In the genomic region with DNA sequence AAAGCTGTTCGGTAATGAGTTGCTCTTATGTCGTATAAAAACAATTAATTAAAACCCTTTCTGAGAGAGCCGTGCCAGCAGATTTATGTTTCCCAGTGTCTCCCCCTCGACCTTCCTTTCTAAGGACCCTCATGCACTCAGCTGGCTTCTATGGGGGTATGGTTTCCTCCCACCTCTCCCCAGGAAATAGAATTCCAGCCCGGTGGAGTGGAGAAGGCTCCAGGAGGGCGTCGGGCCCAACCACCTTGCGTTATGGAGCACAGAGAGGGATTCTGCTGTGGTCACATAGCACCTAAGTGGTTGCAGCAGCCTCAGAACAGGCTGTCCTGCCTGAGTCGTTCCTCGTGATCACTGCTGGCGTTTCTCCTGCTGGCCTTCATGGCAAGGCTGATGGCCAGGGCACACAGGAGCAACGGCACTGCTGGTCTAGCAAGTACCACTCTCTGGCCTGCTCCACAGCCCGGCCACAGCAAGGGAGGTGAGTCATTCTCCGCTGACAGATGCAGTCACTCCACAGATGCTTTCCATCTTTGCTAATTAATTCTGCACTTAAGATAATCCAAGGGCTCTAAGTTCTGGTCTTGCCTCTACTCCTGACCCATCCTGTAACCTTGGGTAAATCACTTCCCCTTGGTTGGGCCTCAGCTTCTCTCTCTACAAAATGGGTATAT, we compare ENCODE assay signal across 14 cellular contexts.
A peak's percentile ranks its signal among the peaks of the same experiment; 100 is the strongest.
DNase-seq lines count a peak whose midpoint lies in the region; ATAC-seq and TF ChIP-seq lines count a peak whose summit lies in the region.
"Had no signal": no experiment of that assay in that cellular context is flagged by ENCODE, and none has a peak within 500 bp of the region (broad histone marks: within the 10 kb centered on the region; RNA-seq: fewer than 3 reads in every experiment).

No MANE protein-coding gene starts in this region.

- no peak overlapping the region for H3K27ac Mint-ChIP-seq in chondrocyte (ENCODE audit: unreplicated experiment)
- H3K27ac Mint-ChIP-seq in natural killer cell treated with Interleukin-12 subunit alpha and Interleukin-12 subunit beta and Interleukin-15 and Interleukin-18, amount 100 ng/mL, for 72 hours = no peak overlapping the region
- H3K27ac Mint-ChIP-seq: activated B cell treated with CpG ODN at 0.5 μM for 24 hours; activated naive CD4-positive, alpha-beta T cell treated with anti-CD3 and anti-CD28 coated beads, Interleukin-2, amount 50 U/mL, for 24 hours had no signal

- peaks cover 1% of the 10 kb centered on the region for H3K4me1 Mint-ChIP-seq in chondrocyte (ENCODE audit: low read depth)
- H3K4me1 Mint-ChIP-seq in natural killer cell treated with Interleukin-12 subunit alpha and Interleukin-12 subunit beta and Interleukin-15 and Interleukin-18, amount 100 ng/mL, for 72 hours (ENCODE audit: low read depth in 2 of 2) = no peaks in the 10 kb centered on the region
- H3K4me1 Mint-ChIP-seq: activated B cell treated with CpG ODN at 0.5 μM for 24 hours; activated naive CD4-positive, alpha-beta T cell treated with anti-CD3 and anti-CD28 coated beads, Interleukin-2, amount 50 U/mL, for 24 hours had no signal

- no peak overlapping the region for H3K27ac ChIP-seq in tibial artery
- H3K27ac ChIP-seq: 22Rv1, tibial nerve had no signal

- H3K36me3 ChIP-seq in tibial artery = no peaks in the 10 kb centered on the region
- H3K36me3 ChIP-seq: tibial nerve had no signal

- H3K4me3 Mint-ChIP-seq in chondrocyte (ENCODE audit: unreplicated experiment) = no peak overlapping the region
- no peak overlapping the region for H3K4me3 Mint-ChIP-seq in natural killer cell treated with Interleukin-12 subunit alpha and Interleukin-12 subunit beta and Interleukin-15 and Interleukin-18, amount 100 ng/mL, for 72 hours
- H3K4me3 Mint-ChIP-seq: activated B cell treated with CpG ODN at 0.5 μM for 24 hours; activated naive CD4-positive, alpha-beta T cell treated with anti-CD3 and anti-CD28 coated beads, Interleukin-2, amount 50 U/mL, for 24 hours; naive B cell had no signal

- H3K27me3 Mint-ChIP-seq in chondrocyte (ENCODE audit: low read depth) = peaks cover 27% of the 10 kb centered on the region
- H3K27me3 Mint-ChIP-seq in natural killer cell treated with Interleukin-12 subunit alpha and Interleukin-12 subunit beta and Interleukin-15 and Interleukin-18, amount 100 ng/mL, for 72 hours = peaks cover 10 to 28% of the 10 kb centered on the region in 2 donors

- H3K9me3 ChIP-seq in tibial artery = no peaks in the 10 kb centered on the region
- H3K9me3 ChIP-seq: tibial nerve had no signal

- no peak for ATAC-seq in GM21360 (IDR thresholded peaks at IDR 0.05; ENCODE audit: unreplicated experiment)
- ATAC-seq in natural killer cell treated with Interleukin-12 subunit alpha and Interleukin-12 subunit beta and Interleukin-15 and Interleukin-18, amount 100 ng/mL, for 72 hours = no peak

- no peaks in the 10 kb centered on the region for H3K4me1 ChIP-seq in tibial artery
- H3K4me1 ChIP-seq: tibial nerve had no signal

- intact Hi-C loops in tibial artery (cut with DNase I; ENCODE audit: low total_unique reads) = no loop called here

- no peak overlapping the region for H3K4me3 ChIP-seq in tibial artery
- H3K4me3 ChIP-seq: tibial nerve had no signal

- peak; percentile 56 for DNase-seq in DMS 273 (lab: John Stamatoyannopoulos, UW; ENCODE audit: unreplicated experiment)
- DNase-seq in DMS 273 treated with DMSO at 0.1 percent for 48 hours (lab: John Stamatoyannopoulos, UW) = no peak
- peak; percentile 76 for DNase-seq in chondrocyte (ENCODE audit: low spot score)
- peak; percentile 26 for DNase-seq in iris pigment epithelial cell (ENCODE audit: low read depth)
- peak; percentile 49 to 77 for DNase-seq in tibial artery
- DNase-seq in foreskin melanocyte = no peak
- DNase-seq in natural killer cell treated with Interleukin-12 subunit alpha and Interleukin-12 subunit beta and Interleukin-15 and Interleukin-18, amount 100 ng/mL, for 72 hours (ENCODE audit: low spot score) = no peak
- DNase-seq: activated B cell treated with CpG ODN at 0.5 μM for 24 hours; naive B cell; stimulated activated CD4-positive, alpha-beta T cell treated with anti-CD3 and anti-CD28 coated beads, Interleukin-4, amount 100 ng/mL, for 4 hours had no signal

- no peaks in the 10 kb centered on the region for H3K27me3 ChIP-seq in tibial artery
- H3K27me3 ChIP-seq: tibial nerve had no signal

- no peaks in the 10 kb centered on the region for H3K36me3 Mint-ChIP-seq in chondrocyte (ENCODE audit: low read depth)
- no peaks in the 10 kb centered on the region for H3K36me3 Mint-ChIP-seq in natural killer cell treated with Interleukin-12 subunit alpha and Interleukin-12 subunit beta and Interleukin-15 and Interleukin-18, amount 100 ng/mL, for 72 hours
- H3K36me3 Mint-ChIP-seq: activated naive CD4-positive, alpha-beta T cell treated with anti-CD3 and anti-CD28 coated beads, Interleukin-2, amount 50 U/mL, for 24 hours had no signal

- TF ChIP-seq CTCF in chondrocyte (IDR thresholded peaks at IDR 0.05) (no peak), tibial artery (IDR thresholded peaks at IDR 0.05) (no peak)

- H3K9me3 Mint-ChIP-seq in chondrocyte (ENCODE audit: low read depth) = no peaks in the 10 kb centered on the region
- no peaks in the 10 kb centered on the region for H3K9me3 Mint-ChIP-seq in natural killer cell treated with Interleukin-12 subunit alpha and Interleukin-12 subunit beta and Interleukin-15 and Interleukin-18, amount 100 ng/mL, for 72 hours
- H3K9me3 Mint-ChIP-seq: activated B cell treated with CpG ODN at 0.5 μM for 24 hours; activated naive CD4-positive, alpha-beta T cell treated with anti-CD3 and anti-CD28 coated beads, Interleukin-2, amount 50 U/mL, for 24 hours had no signal

Comparison
In these comparisons a context has a peak if more than half of its experiments do, and no peak if none do; other contexts are left out.
1. DNase-seq: peak in DMS 273 (single experiment), chondrocyte (single experiment), iris pigment epithelial cell (single experiment) and tibial artery (2 of 2); none in DMS 273 treated with DMSO at 0.1 percent for 48 hours (single experiment), foreskin melanocyte (single experiment) and natural killer cell treated with Interleukin-12 subunit alpha and Interleukin-12 subunit beta and Interleukin-15 and Interleukin-18, amount 100 ng/mL, for 72 hours (single experiment).